Comparison of ENCODE assay signal across 27 cellular contexts in the genomic region with DNA sequence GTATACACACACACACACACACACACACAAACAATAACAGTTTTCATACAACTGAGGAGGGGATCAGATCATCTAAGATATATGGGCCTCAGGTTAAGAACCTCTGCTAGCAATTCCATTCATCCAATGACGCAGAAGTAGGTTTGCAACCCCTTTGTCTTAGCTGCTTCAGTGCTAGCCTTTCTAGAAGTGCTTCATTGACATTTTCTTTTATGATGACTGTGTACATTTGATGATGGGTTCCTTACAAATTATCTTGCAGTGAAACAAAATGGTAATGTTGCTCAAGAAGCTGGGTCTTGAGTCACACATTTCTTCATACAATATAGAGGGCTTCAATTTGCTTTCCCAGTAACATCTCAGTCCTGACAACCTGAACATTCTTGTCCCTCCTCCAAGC.
"Had no signal": no experiment of that assay in that cellular context is flagged by ENCODE, and none has a peak within 500 bp of the region (broad histone marks: within the 10 kb centered on the region; RNA-seq: fewer than 3 reads in every experiment).

No MANE protein-coding gene starts in this region.

- FAIRE-seq: keratinocyte, pancreas, small intestine, urothelium cell line had no signal

- H3K27me3 ChIP-seq: heart right ventricle, hepatocyte, pancreas, sigmoid colon, spleen, suprapubic skin, tibial artery, upper lobe of right lung had no signal

- H3K4me3 ChIP-seq: heart right ventricle, hepatocyte, lower lobe of right lung, mucosa of descending colon, pancreas, prostate gland, sigmoid colon, spleen, suprapubic skin, thoracic aorta, tibial artery, upper lobe of right lung had no signal

- H3K4me1 ChIP-seq: heart right ventricle, lower lobe of right lung, pancreas, prostate gland, sigmoid colon, spleen, suprapubic skin, tibial artery, upper lobe of right lung had no signal

- H3K9me3 ChIP-seq: heart right ventricle, lower lobe of right lung, mucosa of descending colon, pancreas, prostate gland, sigmoid colon, suprapubic skin, thoracic aorta, tibial artery, upper lobe of right lung had no signal

- H3K27ac ChIP-seq: heart right ventricle, hepatocyte, lower lobe of right lung, pancreas, prostate gland, sigmoid colon, spleen, suprapubic skin, thoracic aorta, tibial artery, upper lobe of right lung had no signal

- H2AFZ ChIP-seq: hepatocyte had no signal

- DNase-seq: heart right ventricle; kidney glomerular epithelial cell; left cardiac atrium; lower lobe of right lung; midbrain; mucosa of descending colon; naive thymus-derived CD4-positive, alpha-beta T cell; nucleus accumbens; pancreas; retina; right cardiac atrium; sigmoid colon; small intestine; spleen; stimulated activated CD4-positive, alpha-beta T cell treated with anti-CD3 and anti-CD28 coated beads, Interleukin-4, amount 100 ng/mL, for 24 hours; stimulated activated naive CD4-positive, alpha-beta T cell; tibial artery; trophoblast cell; upper lobe of right lung had no signal

- H3K36me3 ChIP-seq: heart right ventricle, lower lobe of right lung, pancreas, prostate gland, sigmoid colon, spleen, suprapubic skin, tibial artery, upper lobe of right lung had no signal

- H3K79me2 ChIP-seq: hepatocyte had no signal

- ATAC-seq: heart right ventricle; left cardiac atrium; left lobe of liver; lower lobe of right lung; mucosa of descending colon; naive thymus-derived CD4-positive, alpha-beta T cell; pancreas; right cardiac atrium; stimulated activated effector memory CD8-positive, alpha-beta T cell treated with anti-CD3 and anti-CD28 coated beads, Interleukin-12 subunit alpha, Interleukin-12 subunit beta, amount 100 ng/mL, for 72 hours; upper lobe of right lung had no signal

- H3K4me2 ChIP-seq: hepatocyte had no signal
